ENCODE assay signal across 11 cellular contexts in genomic region chr12:95733156-95733825, GRCh38. TPM values are rescaled to one million over a fixed set of nuclear protein-coding genes. Genes with fewer than 3 reads are reported as not detected.
DNase-seq lines count a peak whose midpoint lies in the region; ATAC-seq and TF ChIP-seq lines count a peak whose summit lies in the region.
"Had no signal": no experiment of that assay in that cellular context is flagged by ENCODE, and none has a peak within 500 bp of the region (broad histone marks: within the 10 kb centered on the region; RNA-seq: fewer than 3 reads in every experiment).

No MANE protein-coding gene starts in this region.

- H3K27ac Mint-ChIP-seq in nephron progenitor cell (peak overlapping the region; percentile 40), CD14-positive monocyte (no peak overlapping the region)

- TF ChIP-seq CTCF in esophagus muscularis mucosa (IDR thresholded peaks at IDR 0.05) (no peak), nephron progenitor cell (IDR thresholded peaks at IDR 0.05) (no peak), right lobe of liver (IDR thresholded peaks at IDR 0.05) (no peak), CD14-positive monocyte (IDR thresholded peaks at IDR 0.05) (no peak)

- peak; percentile 64 for DNase-seq in AG08396 (ENCODE audit: low spot score)
- peak; percentile 5 to 9 for DNase-seq in NCI-H187 (lab: John Stamatoyannopoulos, UW)
- no peak for DNase-seq in esophagus muscularis mucosa (ENCODE audit: extremely low spot score)
- DNase-seq in nephron progenitor cell, result no peak
- no peak for DNase-seq in amniotic stem cell (lab: John Stamatoyannopoulos, UW)
- no peak for DNase-seq in right lobe of liver
- DNase-seq in CD14-positive monocyte (ENCODE audit: low spot score), result no peak
- DNase-seq: amygdala; NK-92 treated with Interleukin-12 subunit alpha and Interleukin-12 subunit beta, amount 100 ng/mL, for 24 hours had no signal

- no peaks in the 10 kb centered on the region for H3K36me3 Mint-ChIP-seq in nephron progenitor cell (ENCODE audit: low read depth)
- H3K36me3 Mint-ChIP-seq in CD14-positive monocyte, result no peaks in the 10 kb centered on the region

- H3K4me1 Mint-ChIP-seq in nephron progenitor cell (peaks cover 11% of the 10 kb centered on the region), CD14-positive monocyte (no peaks in the 10 kb centered on the region)

- no peaks in the 10 kb centered on the region for H3K9me3 Mint-ChIP-seq in nephron progenitor cell
- H3K9me3 Mint-ChIP-seq in CD14-positive monocyte, result peaks cover 0 to 2% (median 0%) of the 10 kb centered on the region in 7 donors

- no peaks in the 10 kb centered on the region for H3K27me3 ChIP-seq in esophagus muscularis mucosa
- no peaks in the 10 kb centered on the region for H3K27me3 ChIP-seq in right lobe of liver
- H3K27me3 ChIP-seq: BLaER1 treated with 17β-estradiol and CSF1 and Interleukin-3, amounts not matched to agents 10 nM and 100 nM had no signal

- intact Hi-C loops in esophagus muscularis mucosa (cut with DNase I), result no loop called here
- intact Hi-C loops in right lobe of liver (cut with DNase I), result no loop called here
- intact Hi-C loops in CD14-positive monocyte (cut with micrococcal nuclease), result no loop called here

- H3K27ac ChIP-seq in esophagus muscularis mucosa (replicated peaks in 1 of 4) (peak overlapping the region; percentile 63 to 82 (median 70)), right lobe of liver (no peak overlapping the region)
- H3K27ac ChIP-seq: BLaER1 treated with 17β-estradiol and CSF1 and Interleukin-3, amounts not matched to agents 10 nM and 100 nM had no signal

- ATAC-seq in right lobe of liver (no peak), HG03432 (IDR thresholded peaks at IDR 0.05; ENCODE audit: unreplicated experiment) (no peak)

- TF ChIP-seq EP300 in esophagus muscularis mucosa (IDR thresholded peaks at IDR 0.05), result no peak

- H3K9me3 ChIP-seq in esophagus muscularis mucosa (no peaks in the 10 kb centered on the region), right lobe of liver (no peaks in the 10 kb centered on the region)
- H3K9me3 ChIP-seq: BLaER1 treated with 17β-estradiol and CSF1 and Interleukin-3, amounts not matched to agents 10 nM and 100 nM had no signal

- H3K4me1 ChIP-seq in esophagus muscularis mucosa, result peaks cover 14 to 55% (median 52%) of the 10 kb centered on the region in 4 donors
- no peaks in the 10 kb centered on the region for H3K4me1 ChIP-seq in right lobe of liver
- H3K4me1 ChIP-seq: BLaER1 treated with 17β-estradiol and CSF1 and Interleukin-3, amounts not matched to agents 10 nM and 100 nM had no signal

- WGBS in esophagus muscularis mucosa, result 51% methylated on average over 3 of the region's 3 CpGs
- 73% methylated on average over 3 of the region's 3 CpGs for whole genome bisulfite sequencing in right lobe of liver (ENCODE audit: insufficient coverage, low coverage, low lambda C conversion rate, missing lambda C conversion rate)

- H3K4me3 ChIP-seq in esophagus muscularis mucosa (no peak overlapping the region), right lobe of liver (no peak overlapping the region)
- H3K4me3 ChIP-seq: BLaER1 treated with 17β-estradiol and CSF1 and Interleukin-3, amounts not matched to agents 10 nM and 100 nM had no signal

- TF ChIP-seq POLR2A in esophagus muscularis mucosa (IDR thresholded peaks at IDR 0.05; ENCODE audit: low read depth) (no peak), right lobe of liver (IDR thresholded peaks at IDR 0.05) (no peak)

- H3K4me3 Mint-ChIP-seq in nephron progenitor cell (no peak overlapping the region), CD14-positive monocyte (no peak overlapping the region)

- H3K27me3 Mint-ChIP-seq in nephron progenitor cell (ENCODE audit: low read depth, poor library complexity), result peaks cover 6% of the 10 kb centered on the region
- H3K27me3 Mint-ChIP-seq in CD14-positive monocyte (ENCODE audit: low read depth in 3 of 3), result peaks cover 0 to 9% (median 4%) of the 10 kb centered on the region in 3 donors

- peaks cover 0 to 12% (median 0%) of the 10 kb centered on the region in 4 donors for H3K36me3 ChIP-seq in esophagus muscularis mucosa
- H3K36me3 ChIP-seq in right lobe of liver, result peaks cover 0 to 3% (median 0%) of the 10 kb centered on the region in 4 donors
- H3K36me3 ChIP-seq: BLaER1 treated with 17β-estradiol and CSF1 and Interleukin-3, amounts not matched to agents 10 nM and 100 nM had no signal

RNA-seq across cellular contexts. Expression of gene NTN4, which starts 57.3 kb away (rescaled TPM):
- total RNA-seq in esophagus muscularis mucosa (10 to 100 TPM; 46.7 to 73.1 (median 52.7) TPM), right lobe of liver (10 to 100 TPM; 14.7 to 28.7 (median 18.9) TPM)
- not detected for polyA plus RNA-seq in CD14-positive monocyte

Comparison
In these comparisons a context has a peak if more than half of its experiments do, and no peak if none do; other contexts are left out.
1. DNase-seq: peak in AG08396 (single experiment) and NCI-H187 (2 of 2); none in esophagus muscularis mucosa (single experiment), nephron progenitor cell (single experiment), amniotic stem cell (single experiment), right lobe of liver (0 of 3) and CD14-positive monocyte (single experiment).
2. H3K27ac ChIP-seq: peak in esophagus muscularis mucosa (4 of 4); none in right lobe of liver (0 of 3).